8 cellular contexts compared by ENCODE assay signal in genomic region chr5:61331407-61332368, GRCh38. TPM values are rescaled to one million over a fixed set of nuclear protein-coding genes. Genes with fewer than 3 reads are reported as not detected.
A peak's percentile ranks its signal among the peaks of the same experiment; 100 is the strongest.
DNase-seq lines count a peak whose midpoint lies in the region; ATAC-seq and TF ChIP-seq lines count a peak whose summit lies in the region.

Gene ZSWIM6 (plus strand): TSS chr5:61332258. CDS start chr5:61332273, 15 bp downstream.

- peaks cover 0 to 4% (median 0%) of the 10 kb centered on the region in 7 donors for H3K27me3 ChIP-seq in spleen (replicated peaks in 1 of 7)

- TF ChIP-seq CTCF in spleen (IDR thresholded peaks at IDR 0.05 in 8 of 11, conservative IDR thresholded peaks at IDR 0.05 in 3 of 11): peak in 1 of 11 experiments; percentile 0

- in situ Hi-C loops in ACHN (cut with HindIII; ENCODE audit: low pct_ligation_motif_present, low pct_unique_long_range_greater_than_20kb, low sequenced_read_pairs): no loop called here

- peak; percentile 88 to 98 (median 98) for TF ChIP-seq POLR2A in spleen (IDR thresholded peaks at IDR 0.05)

- DNase-seq in ACHN (peak; percentile 96), NCI-H226 (peak; percentile 96), inferior parietal cortex (ENCODE audit: extremely low spot score) (peak; percentile 97), spleen (peak; percentile 99)
- DNase-seq in activated CD4-positive, CD25-positive, alpha-beta regulatory T cell (lab: John Stamatoyannopoulos, UW): peak; percentile 96 to 99 (median 97)
- peak; percentile 97 for DNase-seq in central memory CD4-positive, alpha-beta T cell

- peak within 1 kb of the TSS; percentile 78 to 99 (median 96) for H3K4me3 ChIP-seq in spleen

- ATAC-seq in GM18907 (IDR thresholded peaks at IDR 0.05; ENCODE audit: unreplicated experiment) (peak; percentile 82), HG03139 (IDR thresholded peaks at IDR 0.05; ENCODE audit: unreplicated experiment) (peak; percentile 76)

- 0 to 1% (median 0%) methylated on average over 34 to 94 of the region's 94 CpGs for WGBS in spleen, 5 donors

- no peaks in the 10 kb centered on the region for H3K36me3 ChIP-seq in spleen

- H3K27ac ChIP-seq in spleen: peak within 1 kb of the TSS; percentile 90 to 98 (median 96)

- H3K4me1 ChIP-seq in spleen: peaks cover 24 to 61% (median 40%) of the 10 kb centered on the region in 6 donors

- no peaks in the 10 kb centered on the region for H3K9me3 ChIP-seq in spleen

- intact Hi-C loops in spleen (cut with DNase I; ENCODE audit: low total_unique reads): loop anchor here (10.0 kb wide), 1 partner anchor 167 kb away; the partner anchor contains the start of gene SMIM15

RNA-seq across cellular contexts. Expression of gene ZSWIM6, which starts in this region (rescaled TPM):
- total RNA-seq in spleen: 10 to 100 TPM; 15.7 to 22.9 (median 19.1) TPM
- polyA plus RNA-seq in spleen: 1 to 10 TPM; 3.1 to 4.8 (median 3.4) TPM

Comparison
In these comparisons a context has a peak if more than half of its experiments do, and no peak if none do; other contexts are left out.
1. Peak in every context shown above with its lines: DNase-seq, ATAC-seq, H3K4me3 ChIP-seq and H3K27ac ChIP-seq.